In the genomic region with DNA sequence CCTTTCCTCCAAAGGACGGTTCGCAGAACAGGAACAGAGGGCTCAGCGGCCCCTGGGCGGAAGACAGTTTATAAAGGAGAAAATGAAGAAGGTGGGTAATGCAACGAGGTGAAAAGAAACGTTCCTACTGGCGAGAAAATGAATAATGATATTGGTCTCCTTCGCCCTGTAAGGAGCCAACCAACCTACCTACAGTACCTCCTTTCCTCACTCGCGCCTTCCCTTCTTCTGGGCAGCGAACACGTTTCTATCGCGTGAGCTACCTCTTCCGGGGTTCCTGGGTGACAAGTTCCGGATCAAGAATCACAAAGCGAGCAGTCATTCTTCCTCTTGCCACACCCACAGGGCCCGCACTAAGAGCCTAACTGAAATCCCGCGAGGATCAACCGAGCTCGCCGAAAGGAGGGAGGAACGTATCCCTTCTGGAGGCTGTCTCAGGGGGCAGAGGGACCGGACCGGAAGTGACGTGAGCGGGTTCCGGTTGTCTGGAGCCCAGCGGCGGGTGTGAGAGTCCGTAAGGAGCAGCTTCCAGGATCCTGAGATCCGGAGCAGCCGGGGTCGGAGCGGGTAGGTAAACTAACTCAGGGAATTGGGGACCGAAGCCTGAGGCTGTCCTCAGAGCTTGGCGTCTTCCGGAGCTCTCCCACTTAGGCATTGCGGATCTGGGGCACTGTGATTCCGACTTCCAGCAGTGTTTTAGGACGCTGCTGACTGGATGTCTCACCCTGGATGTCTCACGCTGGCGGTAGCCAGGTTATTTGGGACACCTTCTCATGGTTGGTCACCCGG, we compare ENCODE assay signal across 1 cellular context.
TF ChIP-seq lines count a peak whose summit lies in the region.

A gene (minus strand): TSS at position 249 of the 789 bp plus-strand sequence. CDS start 9,452 bp downstream, outside the sequence.
A gene (plus strand): TSS at position 473 of the 789 bp plus-strand sequence. CDS start 23,793 bp downstream, outside the sequence.

TF ChIP-seq in K562, 482 proteins besides CTCF, POLR2A, EP300 and RAD21 (continued from another document and continues in another):
- TF ChIP-seq, protein P1, sequence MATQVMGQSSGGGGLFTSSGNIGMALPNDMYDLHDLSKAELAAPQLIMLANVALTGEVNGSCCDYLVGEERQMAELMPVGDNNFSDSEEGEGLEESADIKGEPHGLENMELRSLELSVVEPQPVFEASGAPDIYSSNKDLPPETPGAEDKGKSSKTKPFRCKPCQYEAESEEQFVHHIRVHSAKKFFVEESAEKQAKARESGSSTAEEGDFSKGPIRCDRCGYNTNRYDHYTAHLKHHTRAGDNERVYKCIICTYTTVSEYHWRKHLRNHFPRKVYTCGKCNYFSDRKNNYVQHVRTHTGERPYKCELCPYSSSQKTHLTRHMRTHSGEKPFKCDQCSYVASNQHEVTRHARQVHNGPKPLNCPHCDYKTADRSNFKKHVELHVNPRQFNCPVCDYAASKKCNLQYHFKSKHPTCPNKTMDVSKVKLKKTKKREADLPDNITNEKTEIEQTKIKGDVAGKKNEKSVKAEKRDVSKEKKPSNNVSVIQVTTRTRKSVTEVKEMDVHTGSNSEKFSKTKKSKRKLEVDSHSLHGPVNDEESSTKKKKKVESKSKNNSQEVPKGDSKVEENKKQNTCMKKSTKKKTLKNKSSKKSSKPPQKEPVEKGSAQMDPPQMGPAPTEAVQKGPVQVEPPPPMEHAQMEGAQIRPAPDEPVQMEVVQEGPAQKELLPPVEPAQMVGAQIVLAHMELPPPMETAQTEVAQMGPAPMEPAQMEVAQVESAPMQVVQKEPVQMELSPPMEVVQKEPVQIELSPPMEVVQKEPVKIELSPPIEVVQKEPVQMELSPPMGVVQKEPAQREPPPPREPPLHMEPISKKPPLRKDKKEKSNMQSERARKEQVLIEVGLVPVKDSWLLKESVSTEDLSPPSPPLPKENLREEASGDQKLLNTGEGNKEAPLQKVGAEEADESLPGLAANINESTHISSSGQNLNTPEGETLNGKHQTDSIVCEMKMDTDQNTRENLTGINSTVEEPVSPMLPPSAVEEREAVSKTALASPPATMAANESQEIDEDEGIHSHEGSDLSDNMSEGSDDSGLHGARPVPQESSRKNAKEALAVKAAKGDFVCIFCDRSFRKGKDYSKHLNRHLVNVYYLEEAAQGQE (CRISPR knock-in tag; IDR thresholded peaks at IDR 0.05; ENCODE audit: low read depth), result no peak
- peak; percentile 97 for TF ChIP-seq TAF1 (IDR thresholded peaks at IDR 0.05; ENCODE audit: control insufficient read depth, extremely low read depth, insufficient read depth, low read length, severe bottlenecking)
- TF ChIP-seq FOSL1 (tag; conservative IDR thresholded peaks at IDR 0.05), result peak; percentile 44; the same call in 1 of the 2 replicates
- peak; percentile 88 for TF ChIP-seq RBBP5 (IDR thresholded peaks at IDR 0.05; ENCODE audit: borderline replicate concordance, insufficient read depth, low read length, poor library complexity, severe bottlenecking)
- TF ChIP-seq, protein P2, sequence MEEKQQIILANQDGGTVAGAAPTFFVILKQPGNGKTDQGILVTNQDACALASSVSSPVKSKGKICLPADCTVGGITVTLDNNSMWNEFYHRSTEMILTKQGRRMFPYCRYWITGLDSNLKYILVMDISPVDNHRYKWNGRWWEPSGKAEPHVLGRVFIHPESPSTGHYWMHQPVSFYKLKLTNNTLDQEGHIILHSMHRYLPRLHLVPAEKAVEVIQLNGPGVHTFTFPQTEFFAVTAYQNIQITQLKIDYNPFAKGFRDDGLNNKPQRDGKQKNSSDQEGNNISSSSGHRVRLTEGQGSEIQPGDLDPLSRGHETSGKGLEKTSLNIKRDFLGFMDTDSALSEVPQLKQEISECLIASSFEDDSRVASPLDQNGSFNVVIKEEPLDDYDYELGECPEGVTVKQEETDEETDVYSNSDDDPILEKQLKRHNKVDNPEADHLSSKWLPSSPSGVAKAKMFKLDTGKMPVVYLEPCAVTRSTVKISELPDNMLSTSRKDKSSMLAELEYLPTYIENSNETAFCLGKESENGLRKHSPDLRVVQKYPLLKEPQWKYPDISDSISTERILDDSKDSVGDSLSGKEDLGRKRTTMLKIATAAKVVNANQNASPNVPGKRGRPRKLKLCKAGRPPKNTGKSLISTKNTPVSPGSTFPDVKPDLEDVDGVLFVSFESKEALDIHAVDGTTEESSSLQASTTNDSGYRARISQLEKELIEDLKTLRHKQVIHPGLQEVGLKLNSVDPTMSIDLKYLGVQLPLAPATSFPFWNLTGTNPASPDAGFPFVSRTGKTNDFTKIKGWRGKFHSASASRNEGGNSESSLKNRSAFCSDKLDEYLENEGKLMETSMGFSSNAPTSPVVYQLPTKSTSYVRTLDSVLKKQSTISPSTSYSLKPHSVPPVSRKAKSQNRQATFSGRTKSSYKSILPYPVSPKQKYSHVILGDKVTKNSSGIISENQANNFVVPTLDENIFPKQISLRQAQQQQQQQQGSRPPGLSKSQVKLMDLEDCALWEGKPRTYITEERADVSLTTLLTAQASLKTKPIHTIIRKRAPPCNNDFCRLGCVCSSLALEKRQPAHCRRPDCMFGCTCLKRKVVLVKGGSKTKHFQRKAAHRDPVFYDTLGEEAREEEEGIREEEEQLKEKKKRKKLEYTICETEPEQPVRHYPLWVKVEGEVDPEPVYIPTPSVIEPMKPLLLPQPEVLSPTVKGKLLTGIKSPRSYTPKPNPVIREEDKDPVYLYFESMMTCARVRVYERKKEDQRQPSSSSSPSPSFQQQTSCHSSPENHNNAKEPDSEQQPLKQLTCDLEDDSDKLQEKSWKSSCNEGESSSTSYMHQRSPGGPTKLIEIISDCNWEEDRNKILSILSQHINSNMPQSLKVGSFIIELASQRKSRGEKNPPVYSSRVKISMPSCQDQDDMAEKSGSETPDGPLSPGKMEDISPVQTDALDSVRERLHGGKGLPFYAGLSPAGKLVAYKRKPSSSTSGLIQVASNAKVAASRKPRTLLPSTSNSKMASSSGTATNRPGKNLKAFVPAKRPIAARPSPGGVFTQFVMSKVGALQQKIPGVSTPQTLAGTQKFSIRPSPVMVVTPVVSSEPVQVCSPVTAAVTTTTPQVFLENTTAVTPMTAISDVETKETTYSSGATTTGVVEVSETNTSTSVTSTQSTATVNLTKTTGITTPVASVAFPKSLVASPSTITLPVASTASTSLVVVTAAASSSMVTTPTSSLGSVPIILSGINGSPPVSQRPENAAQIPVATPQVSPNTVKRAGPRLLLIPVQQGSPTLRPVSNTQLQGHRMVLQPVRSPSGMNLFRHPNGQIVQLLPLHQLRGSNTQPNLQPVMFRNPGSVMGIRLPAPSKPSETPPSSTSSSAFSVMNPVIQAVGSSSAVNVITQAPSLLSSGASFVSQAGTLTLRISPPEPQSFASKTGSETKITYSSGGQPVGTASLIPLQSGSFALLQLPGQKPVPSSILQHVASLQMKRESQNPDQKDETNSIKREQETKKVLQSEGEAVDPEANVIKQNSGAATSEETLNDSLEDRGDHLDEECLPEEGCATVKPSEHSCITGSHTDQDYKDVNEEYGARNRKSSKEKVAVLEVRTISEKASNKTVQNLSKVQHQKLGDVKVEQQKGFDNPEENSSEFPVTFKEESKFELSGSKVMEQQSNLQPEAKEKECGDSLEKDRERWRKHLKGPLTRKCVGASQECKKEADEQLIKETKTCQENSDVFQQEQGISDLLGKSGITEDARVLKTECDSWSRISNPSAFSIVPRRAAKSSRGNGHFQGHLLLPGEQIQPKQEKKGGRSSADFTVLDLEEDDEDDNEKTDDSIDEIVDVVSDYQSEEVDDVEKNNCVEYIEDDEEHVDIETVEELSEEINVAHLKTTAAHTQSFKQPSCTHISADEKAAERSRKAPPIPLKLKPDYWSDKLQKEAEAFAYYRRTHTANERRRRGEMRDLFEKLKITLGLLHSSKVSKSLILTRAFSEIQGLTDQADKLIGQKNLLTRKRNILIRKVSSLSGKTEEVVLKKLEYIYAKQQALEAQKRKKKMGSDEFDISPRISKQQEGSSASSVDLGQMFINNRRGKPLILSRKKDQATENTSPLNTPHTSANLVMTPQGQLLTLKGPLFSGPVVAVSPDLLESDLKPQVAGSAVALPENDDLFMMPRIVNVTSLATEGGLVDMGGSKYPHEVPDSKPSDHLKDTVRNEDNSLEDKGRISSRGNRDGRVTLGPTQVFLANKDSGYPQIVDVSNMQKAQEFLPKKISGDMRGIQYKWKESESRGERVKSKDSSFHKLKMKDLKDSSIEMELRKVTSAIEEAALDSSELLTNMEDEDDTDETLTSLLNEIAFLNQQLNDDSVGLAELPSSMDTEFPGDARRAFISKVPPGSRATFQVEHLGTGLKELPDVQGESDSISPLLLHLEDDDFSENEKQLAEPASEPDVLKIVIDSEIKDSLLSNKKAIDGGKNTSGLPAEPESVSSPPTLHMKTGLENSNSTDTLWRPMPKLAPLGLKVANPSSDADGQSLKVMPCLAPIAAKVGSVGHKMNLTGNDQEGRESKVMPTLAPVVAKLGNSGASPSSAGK (IDR thresholded peaks at IDR 0.05), result peak; percentile 84
- peak in 1 of 2 experiments; percentile 43; a peak in 2 of 4 replicates for TF ChIP-seq RCOR1 (IDR thresholded peaks at IDR 0.05; ENCODE audit: borderline replicate concordance in 1 of 2, low read depth in 2 of 2, low read length in 2 of 2)
- no peak for TF ChIP-seq MED1 (CRISPR knock-in tag; IDR thresholded peaks at IDR 0.05; ENCODE audit: borderline replicate concordance)
- peak; percentile 79 for TF ChIP-seq NCOA1 (IDR thresholded peaks at IDR 0.05; ENCODE audit: low read depth)
- TF ChIP-seq WHSC1 (IDR thresholded peaks at IDR 0.05; ENCODE audit: low read length), result no peak
- peak; percentile 52 for TF ChIP-seq ASH1L (IDR thresholded peaks at IDR 0.05; ENCODE audit: borderline replicate concordance, low read depth, partially characterized antibody)
- no peak for TF ChIP-seq PHB (CRISPR knock-in tag; IDR thresholded peaks at IDR 0.05)
- TF ChIP-seq ETV5 (CRISPR knock-in tag; IDR thresholded peaks at IDR 0.05; ENCODE audit: low read depth), result peak; percentile 87
- TF ChIP-seq DACH1 (IDR thresholded peaks at IDR 0.05; ENCODE audit: partially characterized antibody), result no peak
- TF ChIP-seq NEUROD1 (IDR thresholded peaks at IDR 0.05; ENCODE audit: borderline replicate concordance, low read depth, low read length, partially characterized antibody), result peak; percentile 47
- TF ChIP-seq, protein P3, sequence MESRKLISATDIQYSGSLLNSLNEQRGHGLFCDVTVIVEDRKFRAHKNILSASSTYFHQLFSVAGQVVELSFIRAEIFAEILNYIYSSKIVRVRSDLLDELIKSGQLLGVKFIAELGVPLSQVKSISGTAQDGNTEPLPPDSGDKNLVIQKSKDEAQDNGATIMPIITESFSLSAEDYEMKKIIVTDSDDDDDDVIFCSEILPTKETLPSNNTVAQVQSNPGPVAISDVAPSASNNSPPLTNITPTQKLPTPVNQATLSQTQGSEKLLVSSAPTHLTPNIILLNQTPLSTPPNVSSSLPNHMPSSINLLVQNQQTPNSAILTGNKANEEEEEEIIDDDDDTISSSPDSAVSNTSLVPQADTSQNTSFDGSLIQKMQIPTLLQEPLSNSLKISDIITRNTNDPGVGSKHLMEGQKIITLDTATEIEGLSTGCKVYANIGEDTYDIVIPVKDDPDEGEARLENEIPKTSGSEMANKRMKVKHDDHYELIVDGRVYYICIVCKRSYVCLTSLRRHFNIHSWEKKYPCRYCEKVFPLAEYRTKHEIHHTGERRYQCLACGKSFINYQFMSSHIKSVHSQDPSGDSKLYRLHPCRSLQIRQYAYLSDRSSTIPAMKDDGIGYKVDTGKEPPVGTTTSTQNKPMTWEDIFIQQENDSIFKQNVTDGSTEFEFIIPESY (CRISPR knock-in tag; IDR thresholded peaks at IDR 0.05), result peak; percentile 25; the same call in 1 of the 2 replicates
- peak in 1 of 2 experiments; percentile 71; a peak in 2 of 4 replicates for TF ChIP-seq KDM4B (IDR thresholded peaks at IDR 0.05; ENCODE audit: borderline replicate concordance in 2 of 2, low read depth in 1 of 2)
- TF ChIP-seq, protein P4, sequence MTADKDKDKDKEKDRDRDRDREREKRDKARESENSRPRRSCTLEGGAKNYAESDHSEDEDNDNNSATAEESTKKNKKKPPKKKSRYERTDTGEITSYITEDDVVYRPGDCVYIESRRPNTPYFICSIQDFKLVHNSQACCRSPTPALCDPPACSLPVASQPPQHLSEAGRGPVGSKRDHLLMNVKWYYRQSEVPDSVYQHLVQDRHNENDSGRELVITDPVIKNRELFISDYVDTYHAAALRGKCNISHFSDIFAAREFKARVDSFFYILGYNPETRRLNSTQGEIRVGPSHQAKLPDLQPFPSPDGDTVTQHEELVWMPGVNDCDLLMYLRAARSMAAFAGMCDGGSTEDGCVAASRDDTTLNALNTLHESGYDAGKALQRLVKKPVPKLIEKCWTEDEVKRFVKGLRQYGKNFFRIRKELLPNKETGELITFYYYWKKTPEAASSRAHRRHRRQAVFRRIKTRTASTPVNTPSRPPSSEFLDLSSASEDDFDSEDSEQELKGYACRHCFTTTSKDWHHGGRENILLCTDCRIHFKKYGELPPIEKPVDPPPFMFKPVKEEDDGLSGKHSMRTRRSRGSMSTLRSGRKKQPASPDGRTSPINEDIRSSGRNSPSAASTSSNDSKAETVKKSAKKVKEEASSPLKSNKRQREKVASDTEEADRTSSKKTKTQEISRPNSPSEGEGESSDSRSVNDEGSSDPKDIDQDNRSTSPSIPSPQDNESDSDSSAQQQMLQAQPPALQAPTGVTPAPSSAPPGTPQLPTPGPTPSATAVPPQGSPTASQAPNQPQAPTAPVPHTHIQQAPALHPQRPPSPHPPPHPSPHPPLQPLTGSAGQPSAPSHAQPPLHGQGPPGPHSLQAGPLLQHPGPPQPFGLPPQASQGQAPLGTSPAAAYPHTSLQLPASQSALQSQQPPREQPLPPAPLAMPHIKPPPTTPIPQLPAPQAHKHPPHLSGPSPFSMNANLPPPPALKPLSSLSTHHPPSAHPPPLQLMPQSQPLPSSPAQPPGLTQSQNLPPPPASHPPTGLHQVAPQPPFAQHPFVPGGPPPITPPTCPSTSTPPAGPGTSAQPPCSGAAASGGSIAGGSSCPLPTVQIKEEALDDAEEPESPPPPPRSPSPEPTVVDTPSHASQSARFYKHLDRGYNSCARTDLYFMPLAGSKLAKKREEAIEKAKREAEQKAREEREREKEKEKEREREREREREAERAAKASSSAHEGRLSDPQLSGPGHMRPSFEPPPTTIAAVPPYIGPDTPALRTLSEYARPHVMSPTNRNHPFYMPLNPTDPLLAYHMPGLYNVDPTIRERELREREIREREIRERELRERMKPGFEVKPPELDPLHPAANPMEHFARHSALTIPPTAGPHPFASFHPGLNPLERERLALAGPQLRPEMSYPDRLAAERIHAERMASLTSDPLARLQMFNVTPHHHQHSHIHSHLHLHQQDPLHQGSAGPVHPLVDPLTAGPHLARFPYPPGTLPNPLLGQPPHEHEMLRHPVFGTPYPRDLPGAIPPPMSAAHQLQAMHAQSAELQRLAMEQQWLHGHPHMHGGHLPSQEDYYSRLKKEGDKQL (CRISPR knock-in tag; IDR thresholded peaks at IDR 0.05; ENCODE audit: borderline replicate concordance), result no peak
- no peak for TF ChIP-seq RBM15 (IDR thresholded peaks at IDR 0.05; ENCODE audit: insufficient read depth, low read length)
- no peak for TF ChIP-seq TCF7L2 (IDR thresholded peaks at IDR 0.05; ENCODE audit: low read depth, low read length)
- no peak for TF ChIP-seq NBN (IDR thresholded peaks at IDR 0.05; ENCODE audit: low read depth)
- no peak for TF ChIP-seq NUFIP1 (IDR thresholded peaks at IDR 0.05; ENCODE audit: partially characterized antibody)
- no peak for TF ChIP-seq ZNF3 (CRISPR knock-in tag; IDR thresholded peaks at IDR 0.05)
- TF ChIP-seq, protein P5, sequence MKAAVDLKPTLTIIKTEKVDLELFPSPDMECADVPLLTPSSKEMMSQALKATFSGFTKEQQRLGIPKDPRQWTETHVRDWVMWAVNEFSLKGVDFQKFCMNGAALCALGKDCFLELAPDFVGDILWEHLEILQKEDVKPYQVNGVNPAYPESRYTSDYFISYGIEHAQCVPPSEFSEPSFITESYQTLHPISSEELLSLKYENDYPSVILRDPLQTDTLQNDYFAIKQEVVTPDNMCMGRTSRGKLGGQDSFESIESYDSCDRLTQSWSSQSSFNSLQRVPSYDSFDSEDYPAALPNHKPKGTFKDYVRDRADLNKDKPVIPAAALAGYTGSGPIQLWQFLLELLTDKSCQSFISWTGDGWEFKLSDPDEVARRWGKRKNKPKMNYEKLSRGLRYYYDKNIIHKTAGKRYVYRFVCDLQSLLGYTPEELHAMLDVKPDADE (conservative IDR thresholded peaks at IDR 0.05; ENCODE audit: control insufficient read depth, low read depth, low read length), result peak; percentile 16; the same call in 1 of the 2 replicates
